ENCODE assay signal across 8 cellular contexts in the genomic region with DNA sequence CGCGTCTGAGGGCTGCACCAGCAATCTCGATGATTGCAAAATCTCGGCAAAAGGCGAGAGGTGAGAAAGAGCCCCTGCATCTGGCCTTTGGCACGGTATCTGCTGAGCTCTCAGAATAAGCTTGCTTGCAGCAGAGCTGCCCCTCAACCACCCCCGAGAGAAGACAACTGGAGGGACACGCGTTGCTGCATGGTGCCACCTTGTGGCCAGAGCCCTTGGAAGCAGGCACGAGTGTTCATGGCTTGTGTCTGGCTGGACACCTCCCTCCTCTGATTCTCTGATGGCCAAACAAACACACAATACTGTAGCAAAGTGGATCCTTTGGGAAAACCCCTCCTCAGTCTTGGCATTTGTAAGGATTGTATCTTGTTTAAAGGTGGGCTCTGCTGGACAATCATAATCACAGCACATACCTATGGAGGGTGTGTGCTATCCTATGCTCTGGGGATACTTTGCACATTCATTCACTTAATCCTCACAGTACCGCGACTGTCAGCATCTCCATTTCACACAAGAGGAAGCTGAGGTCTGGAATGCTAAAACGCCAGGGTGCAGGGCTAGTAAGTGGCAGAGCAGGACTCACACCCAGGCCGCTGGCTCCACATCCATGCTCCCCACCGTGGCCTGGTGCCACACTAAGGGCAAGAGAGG.
DNase-seq lines count a peak whose midpoint lies in the region; ATAC-seq and TF ChIP-seq lines count a peak whose summit lies in the region.
"Not testable (repeated sequence)": the region's sequence is repeated elsewhere in the genome, so short reads cannot be mapped to it uniquely, and the experiment has no call there.

No MANE protein-coding gene starts in this region.

- H3K79me2 ChIP-seq in smooth muscle cell (ENCODE audit: low read depth), result not testable (repeated sequence)

- not testable (repeated sequence) for H3K27me3 ChIP-seq in esophagus (ENCODE audit: control insufficient read depth in 1 of 2, insufficient read depth in 2 of 2, low read length in 2 of 2); right lobe of liver; smooth muscle cell (ENCODE audit: low read depth)

- H2AFZ ChIP-seq in smooth muscle cell (ENCODE audit: low read depth), result not testable (repeated sequence)

- peak; percentile 57 for DNase-seq in AG08396 (ENCODE audit: low spot score)
- peak; percentile 45 for DNase-seq in GM13977 (ENCODE audit: low spot score)
- peak; percentile 41 to 69 (median 68) for DNase-seq in NCI-H1417 (lab: John Stamatoyannopoulos, UW)
- not testable (repeated sequence) for DNase-seq in RWPE1 (ENCODE audit: low spot score)
- DNase-seq in activated T-cell treated with anti-CD3 and anti-CD28 coated beads, Interleukin-2, amount 50 U/mL, for 24 hours, result peak; percentile 51
- DNase-seq in right lobe of liver, result peak in 2 of 3 donors; percentile 69 to 74
- DNase-seq in smooth muscle cell (lab: John Stamatoyannopoulos, UW; ENCODE audit: unreplicated experiment), result peak; percentile 25

- H3K36me3 Mint-ChIP-seq in activated T-cell treated with anti-CD3 and anti-CD28 coated beads, Interleukin-2, amount 50 U/mL, for 24 hours (ENCODE audit: low read depth), result not testable (repeated sequence)

- not testable (repeated sequence) for H3K27ac Mint-ChIP-seq in activated T-cell treated with anti-CD3 and anti-CD28 coated beads, Interleukin-2, amount 50 U/mL, for 24 hours

- not testable (repeated sequence) for H3K4me3 ChIP-seq in esophagus (ENCODE audit: low read depth in 1 of 2, low read length in 2 of 2); right lobe of liver; smooth muscle cell

- H3F3A ChIP-seq in smooth muscle cell (ENCODE audit: low read depth), result not testable (repeated sequence)

- in situ Hi-C loops in GM13977 (cut with MboI; ENCODE audit: low pct_unique_long_range_greater_than_20kb, low sequenced_read_pairs, unreplicated experiment), result not testable (repeated sequence)

- not testable (repeated sequence) for H4K20me1 ChIP-seq in smooth muscle cell (ENCODE audit: low read depth)

- 15 to 18% methylated on average over 15 of the region's 15 CpGs for WGBS in esophagus, 2 donors
- 32% methylated on average over 9 of the region's 15 CpGs for WGBS in right lobe of liver (ENCODE audit: insufficient coverage, low coverage, low lambda C conversion rate, missing lambda C conversion rate)
- WGBS in smooth muscle cell (ENCODE audit: low lambda C conversion rate), result 27% methylated on average over 15 of the region's 15 CpGs

- intact Hi-C loops in right lobe of liver (cut with DNase I), result not testable (repeated sequence)

- not testable (repeated sequence) for H3K4me3 Mint-ChIP-seq in activated T-cell treated with anti-CD3 and anti-CD28 coated beads, Interleukin-2, amount 50 U/mL, for 24 hours

- H3K4me2 ChIP-seq in smooth muscle cell, result not testable (repeated sequence)

- H3K9ac ChIP-seq in smooth muscle cell (ENCODE audit: low read depth), result not testable (repeated sequence)

- H3K36me3 ChIP-seq in esophagus (ENCODE audit: control insufficient read depth in 2 of 2, insufficient read depth in 2 of 2, low read length in 1 of 2); smooth muscle cell (ENCODE audit: low read depth): not testable (repeated sequence)
- peaks cover 0 to 55% (median 8%) of the 10 kb centered on the region in 4 donors for H3K36me3 ChIP-seq in right lobe of liver

- not testable (repeated sequence) for H3K4me1 ChIP-seq in esophagus (ENCODE audit: control insufficient read depth in 2 of 2, insufficient read depth in 2 of 2, low read length in 1 of 2); right lobe of liver
- H3K4me1 ChIP-seq in smooth muscle cell (ENCODE audit: low read depth), result peaks cover 22% of the 10 kb centered on the region

- H3K27ac ChIP-seq in RWPE1 (peak overlapping the region; percentile 78), esophagus (ENCODE audit: low read depth in 2 of 2, low read length in 1 of 2) (peak overlapping the region; percentile 41 to 67)
- H3K27ac ChIP-seq in right lobe of liver; smooth muscle cell (ENCODE audit: low read depth): not testable (repeated sequence)

- TF ChIP-seq POLR2A in right lobe of liver (IDR thresholded peaks at IDR 0.05), result not testable (repeated sequence)

- not testable (repeated sequence) for H3K9me3 Mint-ChIP-seq in activated T-cell treated with anti-CD3 and anti-CD28 coated beads, Interleukin-2, amount 50 U/mL, for 24 hours

- POLR2A ChIA-PET in RWPE1 (lab: Yijun Ruan, JAX; ENCODE audit: low non-redundant PET), result not testable (repeated sequence)

- H3K4me1 Mint-ChIP-seq in activated T-cell treated with anti-CD3 and anti-CD28 coated beads, Interleukin-2, amount 50 U/mL, for 24 hours (ENCODE audit: low read depth), result not testable (repeated sequence)

- not testable (repeated sequence) for H3K27me3 Mint-ChIP-seq in activated T-cell treated with anti-CD3 and anti-CD28 coated beads, Interleukin-2, amount 50 U/mL, for 24 hours

- CTCF ChIA-PET in RWPE1 (lab: Yijun Ruan, JAX), result interaction anchor here (0.6 to 1.9 kb wide), 6 partner anchors 9 to 485 kb away, joined by 3 to 6 read pairs (median 4); no protein-coding TSS in a partner anchor

- not testable (repeated sequence) for H3K9me3 ChIP-seq in esophagus (ENCODE audit: control insufficient read depth in 2 of 2, insufficient read depth in 1 of 2, low read depth in 1 of 2, low read length in 1 of 2); right lobe of liver; smooth muscle cell (replicated peaks; ENCODE audit: low read depth)

- peak; percentile 83 for TF ChIP-seq CTCF in GM13977 (IDR thresholded peaks at IDR 0.05; ENCODE audit: extremely low read depth, insufficient read depth, missing control alignments)
- TF ChIP-seq CTCF in RWPE1 (conservative IDR thresholded peaks at IDR 0.05; ENCODE audit: low read depth), result peak; percentile 70
- peak; percentile 33 to 63 (median 60) for TF ChIP-seq CTCF in right lobe of liver (IDR thresholded peaks at IDR 0.05)
- TF ChIP-seq CTCF in smooth muscle cell (IDR thresholded peaks at IDR 0.05; ENCODE audit: borderline replicate concordance, insufficient read depth, poor library complexity, severe bottlenecking), result peak; percentile 65

- ATAC-seq in right lobe of liver, result peak; percentile 77 to 86 (median 82)
